ENCODE assay signal across 8 cellular contexts in the genomic region with DNA sequence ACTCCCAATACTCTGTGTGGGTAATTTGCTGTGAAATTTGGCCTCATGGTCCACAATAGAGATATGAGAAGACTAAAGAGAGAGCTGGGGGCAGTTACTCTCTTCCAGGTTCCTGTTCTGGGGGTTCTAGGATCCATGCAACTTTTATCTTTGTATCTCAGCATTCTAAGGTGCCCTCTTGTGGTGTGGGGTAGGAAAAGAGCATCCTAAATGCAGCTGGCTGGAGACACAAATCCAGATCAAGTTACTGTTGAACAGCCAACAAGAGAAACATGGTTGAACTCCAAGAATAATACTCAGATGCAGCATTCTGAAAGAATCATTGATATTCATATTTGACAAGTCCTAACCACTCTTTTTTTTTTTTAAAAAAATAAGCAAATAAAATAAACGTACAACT.
DNase-seq lines count a peak whose midpoint lies in the region; ATAC-seq and TF ChIP-seq lines count a peak whose summit lies in the region.

No MANE protein-coding gene starts in this region.

- intact Hi-C loops in ascending aorta (cut with DNase I), result loop anchor here (2.0 kb wide), 1 partner anchor 111 kb away; no protein-coding TSS in a partner anchor

- ATAC-seq in GM21723 (IDR thresholded peaks at IDR 0.05; ENCODE audit: unreplicated experiment), result no peak

- peak; percentile 12 to 52 (median 32) for TF ChIP-seq CTCF in ascending aorta (IDR thresholded peaks at IDR 0.05)

- no peaks in the 10 kb centered on the region; the same call in 1 of the 2 replicates for H3K9me3 ChIP-seq in MG63
- H3K9me3 ChIP-seq in ascending aorta, result no peaks in the 10 kb centered on the region

- no peaks in the 10 kb centered on the region for H3K27me3 ChIP-seq in MG63
- no peaks in the 10 kb centered on the region for H3K27me3 ChIP-seq in ascending aorta

- H3K27me3 Mint-ChIP-seq in activated naive CD8-positive, alpha-beta T cell treated with anti-CD3 and anti-CD28 coated beads for 36 hours, result peaks cover 12% of the 10 kb centered on the region

- H3K27ac Mint-ChIP-seq in activated naive CD8-positive, alpha-beta T cell treated with anti-CD3 and anti-CD28 coated beads for 36 hours, result no peak overlapping the region

- no peak overlapping the region for H3K27ac ChIP-seq in ascending aorta

- H3K4me3 Mint-ChIP-seq in activated naive CD8-positive, alpha-beta T cell treated with anti-CD3 and anti-CD28 coated beads for 36 hours, result no peak overlapping the region

- H3K4me1 Mint-ChIP-seq in activated naive CD8-positive, alpha-beta T cell treated with anti-CD3 and anti-CD28 coated beads for 36 hours, result no peaks in the 10 kb centered on the region

- H3K36me3 ChIP-seq in MG63 (no peaks in the 10 kb centered on the region), ascending aorta (no peaks in the 10 kb centered on the region)

- no peaks in the 10 kb centered on the region for H3K4me1 ChIP-seq in ascending aorta

- H3K9me3 Mint-ChIP-seq in activated naive CD8-positive, alpha-beta T cell treated with anti-CD3 and anti-CD28 coated beads for 36 hours, result no peaks in the 10 kb centered on the region

- no peaks in the 10 kb centered on the region for H3K36me3 Mint-ChIP-seq in activated naive CD8-positive, alpha-beta T cell treated with anti-CD3 and anti-CD28 coated beads for 36 hours

- DNase-seq in GM04504 (ENCODE audit: low read depth), result peak; percentile 64
- DNase-seq in MG63, result peak; percentile 51
- no peak for DNase-seq in ascending aorta (ENCODE audit: low spot score in 2 of 2)
- peak; percentile 50 for DNase-seq in kidney glomerular epithelial cell (lab: John Stamatoyannopoulos, UW)
- no peak for DNase-seq in activated CD4-positive, alpha-beta T cell treated with anti-CD3 and anti-CD28 coated beads, Interleukin-2, amount 50 U/mL, for 48 hours
- no peak for DNase-seq in activated naive CD8-positive, alpha-beta T cell treated with anti-CD3 and anti-CD28 coated beads for 36 hours
- DNase-seq in NCI-H774 (lab: John Stamatoyannopoulos, UW), result no peak

- H3K4me3 ChIP-seq in MG63, result no peak overlapping the region
- no peak overlapping the region for H3K4me3 ChIP-seq in ascending aorta

Comparison
In these comparisons a context has a peak if more than half of its experiments do, and no peak if none do; other contexts are left out.
1. DNase-seq: peak in GM04504 (single experiment), MG63 (single experiment) and kidney glomerular epithelial cell (single experiment); none in ascending aorta (0 of 2), activated CD4-positive, alpha-beta T cell treated with anti-CD3 and anti-CD28 coated beads, Interleukin-2, amount 50 U/mL, for 48 hours (0 of 2), activated naive CD8-positive, alpha-beta T cell treated with anti-CD3 and anti-CD28 coated beads for 36 hours (single experiment) and NCI-H774 (single experiment).